Comparison of ENCODE assay signal across 8 cellular contexts in the genomic region with DNA sequence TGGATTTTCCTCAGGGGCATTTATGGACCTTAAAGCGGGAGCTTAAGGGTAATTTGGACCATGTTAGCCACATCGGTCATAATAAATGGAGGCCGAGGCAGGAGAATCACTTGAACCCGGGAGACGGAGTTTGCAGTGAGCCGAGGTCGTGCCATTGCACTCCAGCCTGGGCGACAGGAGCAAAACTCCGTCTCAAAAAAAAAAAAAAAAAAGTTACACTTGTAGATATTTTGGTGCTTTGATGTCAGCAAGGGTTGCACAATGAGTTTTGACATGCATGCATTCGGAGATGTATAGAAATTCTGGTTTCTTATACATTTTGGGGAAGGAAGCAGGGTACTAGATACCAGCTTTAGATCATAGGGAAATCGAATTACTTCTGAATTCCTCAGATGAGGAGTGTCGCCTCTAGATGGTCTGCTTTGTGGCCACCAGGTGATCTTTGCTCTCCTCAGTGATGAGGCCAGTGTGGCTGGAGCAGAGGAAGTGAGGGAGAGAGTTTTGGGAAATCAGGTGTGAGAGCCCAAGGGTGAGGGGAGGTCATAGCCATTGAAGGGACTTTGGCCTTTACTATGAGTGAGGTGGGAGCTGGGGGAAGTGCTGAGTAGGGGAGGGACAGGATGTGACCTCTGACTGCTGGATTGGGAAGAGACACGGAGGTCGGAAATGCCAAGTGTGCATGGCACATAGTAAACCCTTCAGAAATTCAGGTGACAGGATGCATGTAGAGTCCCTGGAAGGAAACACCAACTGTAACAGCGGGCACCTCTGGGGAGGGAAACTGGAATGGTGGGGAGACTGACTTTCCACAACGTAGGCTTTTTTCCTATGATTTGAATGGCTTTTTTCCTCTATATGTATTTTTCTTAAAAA.
"Had no signal": no experiment of that assay in that cellular context is flagged by ENCODE, and none has a peak within 500 bp of the region (broad histone marks: within the 10 kb centered on the region; RNA-seq: fewer than 3 reads in every experiment).

No MANE protein-coding gene starts in this region.

- H3K4me3 ChIP-seq: skin epidermis, thyroid gland, uterus had no signal

- H3K9me3 ChIP-seq: neutrophil, thyroid gland, uterus had no signal

- H3K36me3 Mint-ChIP-seq: activated naive CD8-positive, alpha-beta T cell; brain; mesothelial cell of epicardium had no signal

- H3K4me1 Mint-ChIP-seq: mesothelial cell of epicardium had no signal

- H3K9me3 Mint-ChIP-seq: brain; effector memory CD8-positive, alpha-beta T cell; mesothelial cell of epicardium had no signal

- H3K4me1 ChIP-seq: uterus had no signal

- H3K27me3 ChIP-seq: neutrophil, thyroid gland, uterus had no signal

- H3K27ac Mint-ChIP-seq: activated naive CD8-positive, alpha-beta T cell; brain; mesothelial cell of epicardium had no signal

- H3K36me3 ChIP-seq: neutrophil, thyroid gland, uterus had no signal

- H3K4me3 Mint-ChIP-seq: activated naive CD8-positive, alpha-beta T cell; effector memory CD8-positive, alpha-beta T cell; mesothelial cell of epicardium had no signal

- H3K27ac ChIP-seq: neutrophil, skin epidermis, thyroid gland, uterus had no signal
